Comparison of ENCODE assay signal across 8 cellular contexts in genomic region chr10:48215148-48215982, GRCh38. TPM values are rescaled to one million over a fixed set of nuclear protein-coding genes. Genes with fewer than 3 reads are reported as not detected.
DNase-seq lines count a peak whose midpoint lies in the region; ATAC-seq and TF ChIP-seq lines count a peak whose summit lies in the region.

No MANE protein-coding gene starts in this region.

- H3K4me3 Mint-ChIP-seq in glutamatergic neuron (ENCODE audit: unreplicated experiment): no peak overlapping the region

- no peak for ATAC-seq in HG03196 (IDR thresholded peaks at IDR 0.05; ENCODE audit: unreplicated experiment)

- H3K27ac Mint-ChIP-seq in glutamatergic neuron (ENCODE audit: unreplicated experiment): peak overlapping the region; percentile 10

- TF ChIP-seq CTCF in AG09319 (IDR thresholded peaks at IDR 0.05; ENCODE audit: low read depth, low read length) (peak; percentile 62), GM13976 (IDR thresholded peaks at IDR 0.05; ENCODE audit: borderline replicate concordance, control extremely low read depth, extremely low read depth, insufficient read depth, missing control alignments) (peak; percentile 63), glutamatergic neuron (IDR thresholded peaks at IDR 0.05; ENCODE audit: partially characterized antibody, unreplicated experiment) (peak; percentile 79)

- H3K27me3 Mint-ChIP-seq in glutamatergic neuron (ENCODE audit: unreplicated experiment): no peaks in the 10 kb centered on the region

- DNase-seq in AG09319 (ENCODE audit: extremely low read depth, low read depth) (no peak), GM13976 (ENCODE audit: low spot score) (peak; percentile 47), NCI-H1694 treated with DMSO at 0.1 percent for 48 hours (lab: John Stamatoyannopoulos, UW) (peak; percentile 27), glutamatergic neuron (peak; percentile 80), NCI-H128 (lab: John Stamatoyannopoulos, UW; ENCODE audit: unreplicated experiment) (no peak)
- DNase-seq in activated CD8-positive, alpha-beta memory T cell treated with anti-CD3 and anti-CD28 coated beads, Interleukin-2, amount 50 U/mL, for 48 hours: peak; percentile 75
- peak; percentile 21 to 42 (median 24) for DNase-seq in stimulated activated CD4-positive, alpha-beta T cell treated with anti-CD3 and anti-CD28 coated beads, Interleukin-12 subunit alpha, Interleukin-12 subunit beta, amount 100 ng/mL, for 48 hours (ENCODE audit: low read depth in 2 of 3, low spot score in 1 of 3)

- no peaks in the 10 kb centered on the region for H3K9me3 Mint-ChIP-seq in glutamatergic neuron (ENCODE audit: unreplicated experiment)

- H3K4me1 Mint-ChIP-seq in glutamatergic neuron (ENCODE audit: low read depth, unreplicated experiment): no peaks in the 10 kb centered on the region

- H3K36me3 Mint-ChIP-seq in glutamatergic neuron (ENCODE audit: unreplicated experiment): no peaks in the 10 kb centered on the region

- in situ Hi-C loops in GM13976 (cut with MboI; ENCODE audit: low sequenced_read_pairs, unreplicated experiment): no loop called here

RNA-seq across cellular contexts. Expression of gene FRMPD2, which starts 59.1 kb away (rescaled TPM):
- 1.6 TPM for total RNA-seq in glutamatergic neuron (ENCODE audit: unreplicated experiment)

Comparison
In these comparisons a context has a peak if more than half of its experiments do, and no peak if none do; other contexts are left out.
1. DNase-seq: peak in GM13976 (single experiment), NCI-H1694 treated with DMSO at 0.1 percent for 48 hours (single experiment), activated CD8-positive, alpha-beta memory T cell treated with anti-CD3 and anti-CD28 coated beads, Interleukin-2, amount 50 U/mL, for 48 hours (single experiment), glutamatergic neuron (single experiment) and stimulated activated CD4-positive, alpha-beta T cell treated with anti-CD3 and anti-CD28 coated beads, Interleukin-12 subunit alpha, Interleukin-12 subunit beta, amount 100 ng/mL, for 48 hours (3 of 3); none in AG09319 (single experiment) and NCI-H128 (single experiment).
2. Peak in every context shown above with its lines, with median percentiles within 50 percentile points of each other: CTCF ChIP-seq.